ENCODE assay signal across 29 cellular contexts in genomic region chr2:13002948-13003347, GRCh38.
"Had no signal": no experiment of that assay in that cellular context is flagged by ENCODE, and none has a peak within 500 bp of the region (broad histone marks: within the 10 kb centered on the region; RNA-seq: fewer than 3 reads in every experiment).

No MANE protein-coding gene starts in this region.

- H3K36me3 ChIP-seq: brain microvascular endothelial cell, gastroesophageal sphincter, heart right ventricle had no signal

- H3K9me3 ChIP-seq: gastroesophageal sphincter, heart right ventricle had no signal

- H3K27me3 ChIP-seq: brain microvascular endothelial cell, gastroesophageal sphincter, heart right ventricle had no signal

- ATAC-seq: activated CD4-positive, alpha-beta T cell treated with anti-CD3 and anti-CD28 coated beads for 36 hours; activated CD8-positive, alpha-beta memory T cell treated with anti-CD3 and anti-CD28 coated beads, Interleukin-2, amount 10 ng/mL, durations not matched to agents 7 days and 5 days; activated CD8-positive, alpha-beta T cell treated with anti-CD3 and anti-CD28 coated beads, Interleukin-2, amount 10 ng/mL, durations not matched to agents 7 days and 5 days; activated naive CD4-positive, alpha-beta T cell treated with anti-CD3 and anti-CD28 coated beads, Interleukin-2, amount 50 U/mL, for 72 hours; esophagus mucosa; gastroesophageal sphincter; heart right ventricle; T-helper 17 cell had no signal

- H3K4me3 ChIP-seq: coronary artery, dorsolateral prefrontal cortex, gastroesophageal sphincter, heart right ventricle had no signal

- DNase-seq: activated CD4-positive, alpha-beta memory T cell treated with anti-CD3 and anti-CD28 coated beads for 36 hours; activated CD4-positive, alpha-beta T cell treated with anti-CD3 and anti-CD28 coated beads for 36 hours; activated CD4-positive, alpha-beta T cell treated with anti-CD3 and anti-CD28 coated beads, Interleukin-2, amount 10 ng/mL, durations not matched to agents 24 days and 14 days; activated CD4-positive, CD25-positive, alpha-beta regulatory T cell; activated CD4-positive, CD25-positive, alpha-beta regulatory T cell treated with anti-CD3 and anti-CD28 coated beads, Interleukin-2, amount 50 U/mL, for 72 hours; activated CD8-positive, alpha-beta memory T cell treated with anti-CD3 and anti-CD28 coated beads, Interleukin-2, amount 10 ng/mL, durations not matched to agents 7 days and 5 days; activated CD8-positive, alpha-beta memory T cell treated with anti-CD3 and anti-CD28 coated beads, Interleukin-2, amount 50 U/mL, for 4 hours; activated CD8-positive, alpha-beta T cell treated with anti-CD3 and anti-CD28 coated beads, Interleukin-2, amount 10 ng/mL, durations not matched to agents 7 days and 5 days; activated gamma-delta T cell; activated naive CD4-positive, alpha-beta T cell; activated naive CD4-positive, alpha-beta T cell treated with anti-CD3 and anti-CD28 coated beads, Interleukin-2, amount 10 ng/mL, durations not matched to agents 7 days and 5 days; activated naive CD8-positive, alpha-beta T cell treated with anti-CD3 and anti-CD28 coated beads, Interleukin-2, amount 10 ng/mL, durations not matched to agents 7 days and 5 days; activated T-cell treated with anti-CD3 and anti-CD28 coated beads, Interleukin-2, amount 50 U/mL, for 1 hour; activated T-cell treated with anti-CD3 and anti-CD28 coated beads, Interleukin-2, amount 50 U/mL, for 48 hours; amniotic stem cell; anterior cingulate cortex; brain microvascular endothelial cell; dorsolateral prefrontal cortex; effector memory CD4-positive, alpha-beta T cell; endodermal cell; foreskin melanocyte; heart right ventricle; T-helper 1 cell; T-helper 17 cell; T1000 had no signal

- H3K27ac ChIP-seq: brain microvascular endothelial cell, coronary artery, dorsolateral prefrontal cortex, gastroesophageal sphincter had no signal
